ENCODE assay signal across 8 cellular contexts in genomic region chr2:159807183-159808037, GRCh38. TPM values are rescaled to one million over a fixed set of nuclear protein-coding genes. Genes with fewer than 3 reads are reported as not detected.
DNase-seq lines count a peak whose midpoint lies in the region; ATAC-seq, FAIRE-seq and TF ChIP-seq lines count a peak whose summit lies in the region.

No MANE protein-coding gene starts in this region.

- H3K36me3 Mint-ChIP-seq in CD14-positive monocyte, result peaks cover 16 to 19% of the 10 kb centered on the region in 2 donors
- H3K36me3 Mint-ChIP-seq in brain, result no peaks in the 10 kb centered on the region
- no peaks in the 10 kb centered on the region for H3K36me3 Mint-ChIP-seq in type B pancreatic cell

- intact Hi-C loops in CD14-positive monocyte (cut with micrococcal nuclease), result loop anchor here in 1 of 2 donors (10.0 kb wide), 1 partner anchor 53 kb away; no protein-coding TSS in a partner anchor

- H2AFZ ChIP-seq in keratinocyte (ENCODE audit: control insufficient read depth, low read length), result no peak overlapping the region

- H3K27me3 Mint-ChIP-seq in CD14-positive monocyte (ENCODE audit: low read depth in 3 of 3), result no peaks in the 10 kb centered on the region
- H3K27me3 Mint-ChIP-seq in brain, result no peaks in the 10 kb centered on the region
- H3K27me3 Mint-ChIP-seq in type B pancreatic cell, result no peaks in the 10 kb centered on the region

- H4K20me1 ChIP-seq in keratinocyte (ENCODE audit: control insufficient read depth, extremely low read depth, insufficient read depth, low read length), result no peaks in the 10 kb centered on the region

- H3K36me3 ChIP-seq in keratinocyte (ENCODE audit: control insufficient read depth in 2 of 2, extremely low read depth in 1 of 2, insufficient read depth in 2 of 2, low read length in 2 of 2), result no peaks in the 10 kb centered on the region

- DNase-seq in CD14-positive monocyte (ENCODE audit: low spot score), result no peak
- DNase-seq in GM12892 (ENCODE audit: insufficient read length), result no peak
- peak; percentile 28 for DNase-seq in NCI-H2227 treated with DMSO at 0.1 percent for 48 hours (lab: John Stamatoyannopoulos, UW)
- peak; percentile 13 for DNase-seq in keratinocyte (ENCODE audit: low read depth, low spot score)
- DNase-seq in type B pancreatic cell (ENCODE audit: extremely low spot score, unreplicated experiment), result no peak
- no peak for DNase-seq in stimulated activated CD4-positive, alpha-beta T cell treated with anti-CD3 and anti-CD28 coated beads, Interleukin-12 subunit alpha, Interleukin-12 subunit beta, amount 100 ng/mL, for 4 hours

- H3K27ac Mint-ChIP-seq in CD14-positive monocyte, result no peak overlapping the region
- H3K27ac Mint-ChIP-seq in brain, result no peak overlapping the region
- no peak overlapping the region for H3K27ac Mint-ChIP-seq in type B pancreatic cell

- FAIRE-seq in GM12892 (lab: Jason Lieb, UNC) (peak; percentile 5), keratinocyte (lab: Jason Lieb, UNC) (peak; percentile 57)

- no peak overlapping the region for H3K4me2 ChIP-seq in keratinocyte (ENCODE audit: control insufficient read depth, extremely low read depth, insufficient read depth, low read depth, low read length)

- no peak overlapping the region for H3K4me3 ChIP-seq in keratinocyte (ENCODE audit: control insufficient read depth in 2 of 3, extremely low read depth in 1 of 3, insufficient read depth in 2 of 3, low read depth in 1 of 3, low read length in 3 of 3)

- H3K27me3 ChIP-seq in keratinocyte (ENCODE audit: control insufficient read depth, extremely low read depth, insufficient read depth, low read length), result no peaks in the 10 kb centered on the region

- H3K4me3 Mint-ChIP-seq in CD14-positive monocyte (no peak overlapping the region), brain (no peak overlapping the region), type B pancreatic cell (no peak overlapping the region)

- peak; percentile 81 for TF ChIP-seq CTCF in CD14-positive monocyte (IDR thresholded peaks at IDR 0.05)
- peak; percentile 69 to 77 for TF ChIP-seq CTCF in brain (conservative IDR thresholded peaks at IDR 0.05)
- peak; percentile 63 to 83 (median 77) for TF ChIP-seq CTCF in keratinocyte (optimal IDR thresholded peaks at IDR 0.05 in 1 of 3, IDR thresholded peaks at IDR 0.05 in 1 of 3, conservative IDR thresholded peaks at IDR 0.05 in 1 of 3; ENCODE audit: extremely low read depth in 1 of 3, insufficient read depth in 2 of 3, low read length in 3 of 3)
- TF ChIP-seq CTCF in type B pancreatic cell (conservative IDR thresholded peaks at IDR 0.05), result peak; percentile 87

- H3K4me1 Mint-ChIP-seq in CD14-positive monocyte, result peaks cover 18% of the 10 kb centered on the region
- no peaks in the 10 kb centered on the region for H3K4me1 Mint-ChIP-seq in brain
- H3K4me1 Mint-ChIP-seq in type B pancreatic cell (ENCODE audit: unreplicated experiment), result no peaks in the 10 kb centered on the region

- no peaks in the 10 kb centered on the region for H3K4me1 ChIP-seq in keratinocyte (ENCODE audit: control insufficient read depth, extremely low read depth, insufficient read depth, low read length)

- no peaks in the 10 kb centered on the region for H3K9me1 ChIP-seq in keratinocyte (ENCODE audit: control insufficient read depth, extremely low read depth, insufficient read depth, low read length)

- H3K9me3 Mint-ChIP-seq in CD14-positive monocyte (no peaks in the 10 kb centered on the region), brain (peaks cover 0 to 5% (median 0%) of the 10 kb centered on the region in 5 experiments), type B pancreatic cell (no peaks in the 10 kb centered on the region)

- no peak for TF ChIP-seq POLR2A in GM12892 (IDR thresholded peaks at IDR 0.05; ENCODE audit: low read depth, low read length)

- no peak overlapping the region for H3K9ac ChIP-seq in keratinocyte (ENCODE audit: control insufficient read depth, extremely low read depth, insufficient read depth, low read length)

- ATAC-seq in HG02840 (IDR thresholded peaks at IDR 0.05; ENCODE audit: low FRiP score, unreplicated experiment), result no peak

- H3K9me3 ChIP-seq in keratinocyte (ENCODE audit: control insufficient read depth, low read depth, low read length), result no peaks in the 10 kb centered on the region

- dilution Hi-C loops in keratinocyte (cut with MboI; ENCODE audit: extremely low pct_ligation_motif_present, low sequenced_read_pairs), result no loop called here

- no peak overlapping the region for H3K27ac ChIP-seq in keratinocyte (ENCODE audit: control insufficient read depth, insufficient read depth, low read length)

- H3K79me2 ChIP-seq in keratinocyte (ENCODE audit: control insufficient read depth, insufficient read depth, low read length), result no peaks in the 10 kb centered on the region

RNA-seq across cellular contexts. Expression of gene CD302, which starts 9.4 kb away (rescaled TPM):
- 100 to 1,000 TPM; 146 to 214 TPM for polyA plus RNA-seq in CD14-positive monocyte
- polyA plus RNA-seq in GM12892 (2012; ENCODE audit: missing spikeins), result 2.2 TPM
- polyA plus RNA-seq in brain (ENCODE audit: insufficient read depth, low read depth, low replicate concordance), result 3.7 TPM
- polyA plus RNA-seq in keratinocyte, result 0.08 to 0.48 TPM (median 0.20 TPM) in 3 replicates
- polyA plus RNA-seq in keratinocyte (2011; ENCODE audit: low read depth), result not detected
- 0.04 and 0.07 TPM in 2 replicates for polyA plus RNA-seq in keratinocyte (2011; cell fraction: cytosol; rRNA removed)
- 0.06 and 0.07 TPM in 2 replicates for polyA plus RNA-seq in keratinocyte (2011; cell fraction: nucleus; rRNA removed)
- polyA plus RNA-seq in keratinocyte (2012; ENCODE audit: low replicate concordance), result 0.27 and 0.30 TPM in 2 replicates
- 0.07 to 0.16 TPM in 2 of 3 replicates, not detected in the other for polyA minus RNA-seq in keratinocyte
- not detected for polyA minus RNA-seq in keratinocyte (2011; cell fraction: cytosol; rRNA and poly(A)+ RNA removed)
- polyA minus RNA-seq in keratinocyte (2011; cell fraction: nucleus; rRNA and poly(A)+ RNA removed), result 0.16 TPM in 1 of 2 replicates, not detected in the other
- total RNA-seq in type B pancreatic cell (ENCODE audit: low replicate concordance), result 4.2 and 4.7 TPM in 2 replicates

Comparison
In these comparisons a context has a peak if more than half of its experiments do, and no peak if none do; other contexts are left out.
1. DNase-seq: peak in NCI-H2227 treated with DMSO at 0.1 percent for 48 hours (single experiment) and keratinocyte (single experiment); none in CD14-positive monocyte (single experiment), GM12892 (single experiment), type B pancreatic cell (single experiment) and stimulated activated CD4-positive, alpha-beta T cell treated with anti-CD3 and anti-CD28 coated beads, Interleukin-12 subunit alpha, Interleukin-12 subunit beta, amount 100 ng/mL, for 4 hours (single experiment).
2. RNA of gene CD302, which starts 9.4 kb away (polyA plus RNA-seq): 146 to 214 TPM in CD14-positive monocyte; 3.7 TPM in brain (single experiment) and 0.04 to 0.48 TPM in keratinocyte; every median in the first group is over 10 times any median in the second.
3. Peak in every context shown above with its lines, with median percentiles within 50 percentile points of each other: CTCF ChIP-seq.